In the genomic region with DNA sequence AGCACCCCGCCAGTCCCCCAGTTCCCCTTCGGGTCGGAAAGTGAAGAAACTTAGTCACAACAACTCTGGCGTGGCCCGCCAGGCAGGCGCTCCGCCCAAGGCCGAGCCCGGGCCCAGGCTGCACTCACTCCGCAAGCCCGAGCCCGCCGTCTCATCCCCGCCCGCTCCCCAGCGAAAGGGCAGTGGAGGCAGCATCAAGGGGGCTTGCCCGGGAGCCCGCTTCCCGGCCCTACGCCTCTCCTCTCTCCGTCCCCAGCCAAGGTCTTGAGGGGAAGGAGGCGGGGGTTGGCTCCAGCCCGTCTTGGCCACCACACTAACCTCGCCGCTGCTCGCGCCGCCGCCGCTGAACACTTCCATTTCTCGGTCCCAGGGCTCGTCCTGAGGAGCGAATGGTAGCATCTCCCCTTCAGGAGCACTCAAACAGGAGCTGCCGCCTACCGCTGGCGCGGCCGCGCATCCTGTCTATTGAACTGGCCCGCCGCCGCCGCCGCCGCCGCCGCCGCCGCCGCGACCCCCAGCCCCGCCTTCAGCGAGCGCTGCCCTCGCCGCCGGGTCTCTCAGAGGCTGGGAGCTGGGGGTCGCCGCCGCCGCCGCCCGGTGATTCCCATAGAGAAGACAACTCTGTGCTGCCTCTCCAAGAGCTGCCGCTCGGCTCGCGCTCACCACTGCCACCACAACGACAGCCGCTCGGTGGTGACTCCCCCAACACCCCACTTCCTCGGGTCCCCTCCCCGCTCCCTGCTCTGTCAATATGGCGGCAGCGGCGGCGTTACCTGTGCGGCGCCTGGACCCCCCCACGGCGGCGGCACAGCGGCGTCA, we compare ENCODE assay signal across 8 cellular contexts. TPM values are rescaled to one million over a fixed set of nuclear protein-coding genes. Genes with fewer than 3 reads are reported as not detected.
DNase-seq lines count a peak whose midpoint lies in the region; ATAC-seq and TF ChIP-seq lines count a peak whose summit lies in the region.

Gene RPS6KA6 (minus strand): TSS at position 699 of the 819 bp plus-strand sequence. CDS start 300 bp downstream, at position 399.

- H3K4me1 ChIP-seq in neural progenitor cell = no peaks in the 10 kb centered on the region

- no peaks in the 10 kb centered on the region for H3K36me3 Mint-ChIP-seq in neural progenitor cell

- peak within 1 kb of the TSS; percentile 95 for H3K4me3 Mint-ChIP-seq in neural progenitor cell

- H3K4me3 ChIP-seq in fibroblast of the aortic adventitia (ENCODE audit: low read depth, low read length) (peak within 1 kb of the TSS; percentile 64), neural progenitor cell (peak within 1 kb of the TSS; percentile 55)

- no peaks in the 10 kb centered on the region for H3K27me3 ChIP-seq in neural progenitor cell

- H3K9ac ChIP-seq in neural progenitor cell = no peak within 1 kb of the TSS

- H3K27ac Mint-ChIP-seq in neural progenitor cell = peak within 1 kb of the TSS; percentile 65

- no peaks in the 10 kb centered on the region for H3K9me3 Mint-ChIP-seq in neural progenitor cell

- no peaks in the 10 kb centered on the region for H4K20me1 ChIP-seq in neural progenitor cell (ENCODE audit: low read depth)

- intact Hi-C loops in Right ventricle myocardium inferior (cut with DNase I) (no loop called here), cardiac septum (cut with DNase I) (no loop called here)

- peak; percentile 52 for ATAC-seq in Right ventricle myocardium inferior
- ATAC-seq in HG03432 (IDR thresholded peaks at IDR 0.05; ENCODE audit: unreplicated experiment) = peak; percentile 68

- H3K79me2 ChIP-seq in neural progenitor cell (ENCODE audit: low read depth) = peaks cover 6% of the 10 kb centered on the region

- H3K4me1 Mint-ChIP-seq in neural progenitor cell = peaks cover 3% of the 10 kb centered on the region

- H2AFZ ChIP-seq in neural progenitor cell (replicated peaks) = peak within 1 kb of the TSS; percentile 68

- TF ChIP-seq CTCF in fibroblast of the aortic adventitia (IDR thresholded peaks at IDR 0.05; ENCODE audit: insufficient read depth, low read length) = no peak
- TF ChIP-seq CTCF in neural progenitor cell (IDR thresholded peaks at IDR 0.05) = no peak

- H3K36me3 ChIP-seq in neural progenitor cell = no peaks in the 10 kb centered on the region

- DNase-seq in Right ventricle myocardium inferior (ENCODE audit: missing footprints) (peak; percentile 65), cardiac septum (ENCODE audit: low spot score) (no peak), fibroblast of the aortic adventitia (ENCODE audit: low read depth) (peak; percentile 3), neural progenitor cell (ENCODE audit: low spot score) (peak; percentile 69), DMS153 (lab: John Stamatoyannopoulos, UW) (no peak)
- peak; percentile 1 for DNase-seq in activated CD4-positive, alpha-beta T cell treated with anti-CD3 and anti-CD28 coated beads, Interleukin-2, amount 50 U/mL, for 1 hour
- no peak for DNase-seq in stimulated activated naive CD4-positive, alpha-beta T cell treated with Interleukin-2 at 50 U/mL for 16 hours (lab: John Stamatoyannopoulos, UW)

- peaks cover 6% of the 10 kb centered on the region for H3K27me3 Mint-ChIP-seq in neural progenitor cell (ENCODE audit: insufficient read depth, low read depth)

- no peak within 1 kb of the TSS for H3K27ac ChIP-seq in neural progenitor cell

- no peaks in the 10 kb centered on the region for H3F3A ChIP-seq in neural progenitor cell (ENCODE audit: low read depth)

- peak within 1 kb of the TSS; percentile 76 for H3K4me2 ChIP-seq in neural progenitor cell

- no peaks in the 10 kb centered on the region for H3K9me3 ChIP-seq in neural progenitor cell (ENCODE audit: low read depth)

RNA-seq across cellular contexts. Expression of gene RPS6KA6, which starts in this region (rescaled TPM):
- total RNA-seq in Right ventricle myocardium inferior (0.32 TPM), cardiac septum (0.40 TPM), fibroblast of the aortic adventitia (ENCODE audit: low replicate concordance) (4.2 and 7.0 TPM in 2 replicates), neural progenitor cell (ENCODE audit: low replicate concordance) (14.1 and 20.0 TPM in 2 replicates)

Comparison
In these comparisons a context has a peak if more than half of its experiments do, and no peak if none do; other contexts are left out.
1. Peak in DNase-seq and ATAC-seq in Right ventricle myocardium inferior; RNA of the gene not detected or under 1 TPM.
2. DNase-seq: peak in activated CD4-positive, alpha-beta T cell treated with anti-CD3 and anti-CD28 coated beads, Interleukin-2, amount 50 U/mL, for 1 hour (single experiment), fibroblast of the aortic adventitia (single experiment) and neural progenitor cell (single experiment); none in cardiac septum (single experiment), DMS153 (single experiment) and stimulated activated naive CD4-positive, alpha-beta T cell treated with Interleukin-2 at 50 U/mL for 16 hours (single experiment).